ENCODE assay signal across 19 cellular contexts in the genomic region with DNA sequence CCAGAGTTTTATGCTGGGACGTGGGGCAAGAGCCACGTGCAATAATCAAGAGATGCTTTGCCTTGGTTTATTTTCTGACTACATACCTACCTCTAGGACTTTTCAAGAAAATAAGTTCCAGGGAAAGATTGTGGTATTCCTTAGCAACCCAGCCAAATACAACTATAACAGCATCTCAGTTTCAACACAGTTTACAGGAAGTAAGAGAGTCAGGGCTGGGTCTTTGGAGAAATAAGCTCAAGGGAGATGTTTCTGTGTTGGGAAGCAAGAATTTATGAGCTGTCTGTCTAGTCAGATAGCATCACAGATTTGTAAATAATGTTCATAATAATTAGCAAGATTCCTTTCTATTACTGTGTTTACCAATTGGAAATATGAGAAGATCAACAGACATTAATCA. TPM values are rescaled to one million over a fixed set of nuclear protein-coding genes. Genes with fewer than 3 reads are reported as not detected.
A peak's percentile ranks its signal among the peaks of the same experiment; 100 is the strongest.
DNase-seq lines count a peak whose midpoint lies in the region; ATAC-seq and TF ChIP-seq lines count a peak whose summit lies in the region.
"Had no signal": no experiment of that assay in that cellular context is flagged by ENCODE, and none has a peak within 500 bp of the region (broad histone marks: within the 10 kb centered on the region; RNA-seq: fewer than 3 reads in every experiment).

No MANE protein-coding gene starts in this region.

- H3K9me3 ChIP-seq in CD4-positive, alpha-beta memory T cell (ENCODE audit: control insufficient read depth in 1 of 2, low read length in 2 of 2): no peaks in the 10 kb centered on the region
- no peaks in the 10 kb centered on the region for H3K9me3 ChIP-seq in sigmoid colon
- H3K9me3 ChIP-seq: breast epithelium had no signal

- H3K27me3 Mint-ChIP-seq in CD4-positive, alpha-beta memory T cell: no peaks in the 10 kb centered on the region
- H3K27me3 Mint-ChIP-seq: B cell; naive thymus-derived CD4-positive, alpha-beta T cell had no signal

- intact Hi-C loops in CD4-positive, alpha-beta memory T cell (cut with micrococcal nuclease): no loop called here
- intact Hi-C loops in sigmoid colon (cut with DNase I): no loop called here
- intact Hi-C loops in Right ventricle myocardium inferior (cut with DNase I): no loop called here

- no peaks in the 10 kb centered on the region for H3K36me3 ChIP-seq in CD4-positive, alpha-beta memory T cell (ENCODE audit: insufficient read depth, low read length)
- H3K36me3 ChIP-seq in sigmoid colon: no peaks in the 10 kb centered on the region
- H3K36me3 ChIP-seq: breast epithelium had no signal

- CTCF ChIA-PET in CD4-positive, alpha-beta memory T cell (lab: Charles Lee; ENCODE audit: partially characterized antibody): interaction anchor here (1.1 to 6.1 kb wide), 2 partner anchors 33 to 113 kb away, joined by 4 to 101 read pairs; a partner anchor contains a TSS
- CTCF ChIA-PET in HEK293T (lab: Yijun Ruan, JAX): interaction anchor here (0.6 kb wide), 1 partner anchor 35 kb away, joined by 5 read pairs; a partner anchor contains a TSS

- H3K4me3 ChIP-seq in CD4-positive, alpha-beta memory T cell (ENCODE audit: low read length in 2 of 2): no peak overlapping the region
- H3K4me3 ChIP-seq in NB4 (ENCODE audit: low read depth, low read length) (no peak overlapping the region), sigmoid colon (no peak overlapping the region)
- H3K4me3 ChIP-seq: breast epithelium, lung had no signal

- peaks cover 0 to 5% of the 10 kb centered on the region in 2 donors for H3K36me3 Mint-ChIP-seq in CD4-positive, alpha-beta memory T cell

- H3K27ac Mint-ChIP-seq in CD4-positive, alpha-beta memory T cell: peak overlapping the region in 6 of 7 donors; percentile 7 to 83 (median 38)

- peak overlapping the region in 3 of 8 donors; percentile 25 to 48 (median 32) for H3K4me3 Mint-ChIP-seq in CD4-positive, alpha-beta memory T cell
- H3K4me3 Mint-ChIP-seq: B cell; naive thymus-derived CD4-positive, alpha-beta T cell had no signal

- 86 to 92% methylated on average over 2 of the region's 2 CpGs for WGBS in sigmoid colon, 2 donors

- no peak overlapping the region for H3K27ac ChIP-seq in CD4-positive, alpha-beta memory T cell (ENCODE audit: low read depth, low read length)
- H3K27ac ChIP-seq in caudate nucleus (ENCODE audit: low read depth, low read length) (peak overlapping the region; percentile 49), sigmoid colon (no peak overlapping the region)
- H3K27ac ChIP-seq: breast epithelium, RWPE1 had no signal

- TF ChIP-seq POLR2A in NB4 (IDR thresholded peaks at IDR 0.05; ENCODE audit: extremely low read depth, insufficient read length) (no peak), sigmoid colon (IDR thresholded peaks at IDR 0.05) (no peak)

- peaks cover 73% of the 10 kb centered on the region for H3K4me1 ChIP-seq in CD4-positive, alpha-beta memory T cell (ENCODE audit: insufficient read depth, low read length)
- H3K4me1 ChIP-seq in sigmoid colon: peaks cover 0 to 16% (median 13%) of the 10 kb centered on the region in 4 donors

- H3K27me3 ChIP-seq in CD4-positive, alpha-beta memory T cell (ENCODE audit: insufficient read depth, low read length): no peaks in the 10 kb centered on the region
- H3K27me3 ChIP-seq in sigmoid colon: no peaks in the 10 kb centered on the region
- H3K27me3 ChIP-seq: breast epithelium had no signal

- no peaks in the 10 kb centered on the region for H3K9me3 Mint-ChIP-seq in CD4-positive, alpha-beta memory T cell

- POLR2A ChIA-PET in CD4-positive, alpha-beta memory T cell (lab: Charles Lee; ENCODE audit: partially characterized antibody): interaction anchor here (1.0 to 13.2 kb wide), 2 partner anchors 15 to 32 kb away, joined by 4 to 249 read pairs; a partner anchor contains a TSS
- POLR2A ChIA-PET in HEK293T (lab: Yijun Ruan, JAX): no interaction called here

- ATAC-seq in omental fat pad (ENCODE audit: low FRiP score): peak; percentile 39
- ATAC-seq in HG03460 (IDR thresholded peaks at IDR 0.05; ENCODE audit: unreplicated experiment): no peak
- no peak for ATAC-seq in Right ventricle myocardium inferior
- ATAC-seq: naive thymus-derived CD4-positive, alpha-beta T cell had no signal

- TF ChIP-seq EP300 in sigmoid colon (IDR thresholded peaks at IDR 0.05): no peak

- no peak for DNase-seq in CD4-positive, alpha-beta memory T cell
- DNase-seq in NB4 (ENCODE audit: low read depth) (peak; percentile 43), caudate nucleus (lab: John Stamatoyannopoulos, UW) (no peak), omental fat pad (ENCODE audit: low spot score) (no peak), sigmoid colon (no peak), HEK293T (ENCODE audit: extremely low spot score) (no peak), Right ventricle myocardium inferior (ENCODE audit: missing footprints) (no peak)
- DNase-seq: activated naive CD4-positive, alpha-beta T cell treated with Interleukin-2 at 50 U/mL for 16 hours; DMS53; effector CD4-positive, alpha-beta T cell; naive thymus-derived CD4-positive, alpha-beta T cell; NCI-H2081 treated with DMSO at 0.1 percent for 48 hours; NCI-H82; substantia nigra had no signal

- TF ChIP-seq CTCF in NB4 (IDR thresholded peaks at IDR 0.05; ENCODE audit: low read depth, low read length) (no peak), omental fat pad (IDR thresholded peaks at IDR 0.05) (no peak), sigmoid colon (IDR thresholded peaks at IDR 0.05) (no peak)

- peaks cover 57 to 67% (median 64%) of the 10 kb centered on the region in 4 donors for H3K4me1 Mint-ChIP-seq in CD4-positive, alpha-beta memory T cell

TF ChIP-seq in HEK293T, 16 proteins besides CTCF, POLR2A, EP300 and RAD21:
- TF ChIP-seq ARNT (IDR thresholded peaks at IDR 0.05): no peak
- TF ChIP-seq TARDBP (IDR thresholded peaks at IDR 0.05): no peak
- TF ChIP-seq FOXM1 (IDR thresholded peaks at IDR 0.05; ENCODE audit: borderline replicate concordance): no peak
- no peak for TF ChIP-seq ZNF384 (IDR thresholded peaks at IDR 0.05)
- TF ChIP-seq L3MBTL2 (conservative IDR thresholded peaks at IDR 0.05): no peak
- no peak for TF ChIP-seq FOXK2 (IDR thresholded peaks at IDR 0.05)
- no peak for TF ChIP-seq SP1 (IDR thresholded peaks at IDR 0.05)
- no peak for TF ChIP-seq BHLHE40 (IDR thresholded peaks at IDR 0.05; ENCODE audit: borderline replicate concordance)
- no peak for TF ChIP-seq NFRKB (IDR thresholded peaks at IDR 0.05)
- TF ChIP-seq CTBP1 (IDR thresholded peaks at IDR 0.05; ENCODE audit: borderline replicate concordance): no peak
- no peak for TF ChIP-seq ELF4 (IDR thresholded peaks at IDR 0.05)

RNA-seq across cellular contexts. Expression of a gene that starts 35.1 kb away (rescaled TPM):
- total RNA-seq in CD4-positive, alpha-beta memory T cell: 10 to 100 TPM; 31.4 to 31.7 TPM
- 10 to 100 TPM in 1 of 2 donors, 1 to 10 TPM in 1; 7.3 to 26.3 TPM for polyA plus RNA-seq in CD4-positive, alpha-beta memory T cell
- 10 to 100 TPM; 31.4 to 53.0 (median 47.2) TPM for total RNA-seq in omental fat pad
- total RNA-seq in sigmoid colon: 10 to 100 TPM in 2 of 4 donors, 1 to 10 TPM in 2; 8.9 to 17.8 (median 10.3) TPM
- polyA plus RNA-seq in sigmoid colon: 10 to 100 TPM in 1 of 3 donors, 1 to 10 TPM in 2; 7.4 to 11.4 (median 8.6) TPM
- 34.7 TPM for total RNA-seq in Right ventricle myocardium inferior
